In genomic region chr17:8108972-8109668, GRCh38 we compare ENCODE assay signal across 15 cellular contexts. TPM values are rescaled to one million over a fixed set of nuclear protein-coding genes. Genes with fewer than 3 reads are reported as not detected.
A peak's percentile ranks its signal among the peaks of the same experiment; 100 is the strongest.
DNase-seq lines count a peak whose midpoint lies in the region; ATAC-seq, FAIRE-seq and TF ChIP-seq lines count a peak whose summit lies in the region.
"Had no signal": no experiment of that assay in that cellular context is flagged by ENCODE, and none has a peak within 500 bp of the region (broad histone marks: within the 10 kb centered on the region; RNA-seq: fewer than 3 reads in every experiment).

No MANE protein-coding gene starts in this region.

- H3K27ac Mint-ChIP-seq in GM23338: no peak overlapping the region
- H3K27ac Mint-ChIP-seq in WTC11: no peak overlapping the region
- H3K27ac Mint-ChIP-seq in stimulated activated memory B cell treated with anti-CD40 and anti-IgM and Interleukin-4, amounts not matched to agents 10 μg/mL and 1 μg/mL and 100 μg/mL, for 72 hours: no peak overlapping the region

- peaks cover 20% of the 10 kb centered on the region for H3K4me1 Mint-ChIP-seq in GM23338
- peaks cover 4% of the 10 kb centered on the region; the same call in 1 of the 2 replicates for H3K4me1 Mint-ChIP-seq in WTC11
- peaks cover 9% of the 10 kb centered on the region for H3K4me1 Mint-ChIP-seq in stimulated activated memory B cell treated with anti-CD40 and anti-IgM and Interleukin-4, amounts not matched to agents 10 μg/mL and 1 μg/mL and 100 μg/mL, for 72 hours

- peaks cover 67% of the 10 kb centered on the region for H3K27me3 ChIP-seq in GM23338 (ENCODE audit: insufficient read depth)
- H3K27me3 ChIP-seq in HepG2 (ENCODE audit: control insufficient read depth in 1 of 2, insufficient read depth in 2 of 2, low read length in 2 of 2): peaks cover 11 to 62% of the 10 kb centered on the region in 2 experiments; a peak in 4 of 5 replicates
- H3K27me3 ChIP-seq: BE2C had no signal

- intact Hi-C loops in HepG2 (cut with micrococcal nuclease; ENCODE audit: unreplicated experiment): no loop called here

- no peaks in the 10 kb centered on the region for H3K79me2 ChIP-seq in GM23338 (replicated peaks; ENCODE audit: insufficient read depth)
- no peaks in the 10 kb centered on the region for H3K79me2 ChIP-seq in HepG2 (ENCODE audit: insufficient read depth, low read length)

- CTCF ChIA-PET in WTC11 (lab: Charles Lee) (interaction anchor here (0.5 to 12.6 kb wide), 22 partner anchors 10 to 705 kb away, joined by 3 to 134 read pairs (median 4); partner anchors contain the start of genes ALOXE3, BORCS6, PER1 and TMEM107), HepG2 (lab: Yijun Ruan, JAX; ENCODE audit: low intra/inter-chr PET ratio, low total read pairs) (interaction anchor here (1.8 to 2.5 kb wide), 2 partner anchors 15 to 49 kb away, joined by 11 to 14 read pairs; no protein-coding TSS in a partner anchor)

- no peaks in the 10 kb centered on the region for H3K9me2 ChIP-seq in GM23338 (ENCODE audit: insufficient read depth)

- peak overlapping the region; percentile 81; the same call in 1 of the 2 replicates for H3K4me3 ChIP-seq in GM23338
- no peak overlapping the region for H3K4me3 ChIP-seq in HepG2 (replicated peaks in 1 of 3; ENCODE audit: insufficient read depth in 1 of 3, low read depth in 2 of 3, low read length in 3 of 3)

- no peak for FAIRE-seq in HepG2 (lab: Jason Lieb, UNC)

- POLR2A ChIA-PET in WTC11 (lab: Charles Lee) (no interaction called here), HepG2 (lab: Yijun Ruan, JAX) (interaction anchor here (0.9 kb wide), 1 partner anchor 64 kb away, joined by 3 read pairs; no protein-coding TSS in a partner anchor)

- H3K4me2 ChIP-seq in GM23338: peak overlapping the region; percentile 96
- no peak overlapping the region for H3K4me2 ChIP-seq in HepG2 (ENCODE audit: low read depth, low read length)

- TF ChIP-seq CTCF in GM23338 (conservative IDR thresholded peaks at IDR 0.05; ENCODE audit: low read depth in 2 of 2): no peak
- no peak for TF ChIP-seq CTCF in WTC11 (IDR thresholded peaks at IDR 0.05)
- no peak for TF ChIP-seq CTCF in HepG2 (CRISPR knock-in tag; IDR thresholded peaks at IDR 0.05)

- TF ChIP-seq EP300 in HepG2 (IDR thresholded peaks at IDR 0.05; ENCODE audit: low read depth in 2 of 2, low read length in 2 of 2) (no peak), HepG2 (CRISPR knock-in tag; IDR thresholded peaks at IDR 0.05; ENCODE audit: borderline replicate concordance) (no peak)

- no peaks in the 10 kb centered on the region for H3F3A ChIP-seq in GM23338 (replicated peaks; ENCODE audit: low read depth)

- H3K4me3 Mint-ChIP-seq in GM23338 (peak overlapping the region; percentile 77), WTC11 (peak overlapping the region; percentile 58)
- peak overlapping the region; percentile 12 for H3K4me3 Mint-ChIP-seq in stimulated activated memory B cell treated with anti-CD40 and anti-IgM and Interleukin-4, amounts not matched to agents 10 μg/mL and 1 μg/mL and 100 μg/mL, for 72 hours

- TF ChIP-seq RAD21 in HepG2 (CRISPR knock-in tag; IDR thresholded peaks at IDR 0.05): no peak

- H3K27ac ChIP-seq in GM23338 (ENCODE audit: low read depth) (no peak overlapping the region), HepG2 (ENCODE audit: extremely low read length, insufficient read depth, low read length) (no peak overlapping the region)
- H3K27ac ChIP-seq: SK-N-MC had no signal

- WGBS in HepG2 (ENCODE audit: low lambda C conversion rate): 61% methylated on average over 23 of the region's 35 CpGs

- BruUV-seq in HepG2 (replicated peaks; lab: Mats Ljungman, UMichigan): no TSS peak

- in situ Hi-C loops in HepG2 (cut with HindIII; ENCODE audit: extremely low pct_ligation_motif_present, low pct_unique_long_range_greater_than_20kb): no loop called here

- H3K4me1 ChIP-seq in GM23338 (ENCODE audit: insufficient read depth): no peaks in the 10 kb centered on the region
- no peaks in the 10 kb centered on the region for H3K4me1 ChIP-seq in HepG2 (ENCODE audit: insufficient read depth, low read length)
- H3K4me1 ChIP-seq: BE2C had no signal

- H2AFZ ChIP-seq in GM23338 (peak overlapping the region; percentile 99), HepG2 (ENCODE audit: low read length) (no peak overlapping the region)

- peak; percentile 24 for DNase-seq in GM23338 (ENCODE audit: low spot score)
- peak; percentile 33 for DNase-seq in WTC11 (ENCODE audit: low spot score)
- peak; percentile 84 for DNase-seq in left kidney (ENCODE audit: low read depth, low spot score)
- no peak for DNase-seq in HepG2 (ENCODE audit: low spot score)
- DNase-seq: BE2C, DMS153, Karpas-422, MM.1S, NCI-H187, NCI-H446, NCI-H748 treated with DMSO at 0.1 percent for 48 hours had no signal

- H3K27me3 Mint-ChIP-seq in GM23338 (ENCODE audit: insufficient read depth, low read depth, poor library complexity): peaks cover 45% of the 10 kb centered on the region
- peaks cover 76% of the 10 kb centered on the region for H3K27me3 Mint-ChIP-seq in WTC11 (ENCODE audit: low read depth)
- H3K27me3 Mint-ChIP-seq in stimulated activated memory B cell treated with anti-CD40 and anti-IgM and Interleukin-4, amounts not matched to agents 10 μg/mL and 1 μg/mL and 100 μg/mL, for 72 hours: peaks cover 42% of the 10 kb centered on the region

- ATAC-seq in GM23338 (peak; percentile 22), WTC11 (peak; percentile 11; the same call in 1 of the 2 replicates), HepG2 (no peak; the same call in 2 of the 3 replicates), HG02759 (IDR thresholded peaks at IDR 0.05; ENCODE audit: unreplicated experiment) (no peak), GM21390 (IDR thresholded peaks at IDR 0.05; ENCODE audit: unreplicated experiment) (no peak)
- ATAC-seq in stimulated activated memory B cell treated with anti-CD40 and anti-IgM and Interleukin-4, amounts not matched to agents 10 μg/mL and 1 μg/mL and 100 μg/mL, for 72 hours: no peak

- no peak overlapping the region for H3K9ac ChIP-seq in HepG2 (ENCODE audit: insufficient read depth, low read depth, low read length)

- TF ChIP-seq POLR2A in HepG2 (IDR thresholded peaks at IDR 0.05; ENCODE audit: insufficient read depth in 1 of 2, low read depth in 2 of 2, low read length in 2 of 2): no peak

- no peaks in the 10 kb centered on the region for H3K36me3 Mint-ChIP-seq in GM23338 (ENCODE audit: low read depth)
- no peaks in the 10 kb centered on the region for H3K36me3 Mint-ChIP-seq in WTC11
- H3K36me3 Mint-ChIP-seq in stimulated activated memory B cell treated with anti-CD40 and anti-IgM and Interleukin-4, amounts not matched to agents 10 μg/mL and 1 μg/mL and 100 μg/mL, for 72 hours: no peaks in the 10 kb centered on the region

- H3K9me3 Mint-ChIP-seq in GM23338 (no peaks in the 10 kb centered on the region), WTC11 (no peaks in the 10 kb centered on the region)
- H3K9me3 Mint-ChIP-seq in stimulated activated memory B cell treated with anti-CD40 and anti-IgM and Interleukin-4, amounts not matched to agents 10 μg/mL and 1 μg/mL and 100 μg/mL, for 72 hours: no peaks in the 10 kb centered on the region

- H4K20me1 ChIP-seq in GM23338 (replicated peaks; ENCODE audit: insufficient read depth) (no peaks in the 10 kb centered on the region), HepG2 (ENCODE audit: insufficient read depth, low read length) (no peaks in the 10 kb centered on the region)

- no peaks in the 10 kb centered on the region for H3K9me3 ChIP-seq in HepG2 (ENCODE audit: low read length)
- H3K9me3 ChIP-seq: BE2C had no signal

- H3K36me3 ChIP-seq in GM23338 (ENCODE audit: insufficient read depth): no peaks in the 10 kb centered on the region
- H3K36me3 ChIP-seq in HepG2 (replicated peaks in 1 of 2; ENCODE audit: control insufficient read depth in 1 of 2, insufficient read depth in 2 of 2, low read length in 2 of 2): no peaks in the 10 kb centered on the region
- H3K36me3 ChIP-seq: BE2C had no signal

RNA-seq across cellular contexts. Expression of gene ALOXE3, which starts 9.2 kb away (rescaled TPM):
- total RNA-seq in GM23338 (2014; rRNA removed; shearing (Covaris generic)): 0.10 and 1.6 TPM in 2 replicates
- polyA plus RNA-seq in GM23338 (2016; fragmentation: Nextera tagmentation; extraction: Ambion mirVana) (0.27 TPM in 1 of 2 replicates, not detected in the other), HepG2 (2011; rRNA removed) (0.07 TPM in 1 of 2 replicates, not detected in the other)
- total RNA-seq in WTC11 (2021) (0.48 to 0.81 TPM (median 0.62 TPM) in 3 replicates), HepG2 (2016; rRNA removed; fragmentation: Illumina TruSeq; extraction: Trizol) (not detected in 2 replicates)
- total RNA-seq in HepG2 (2016; cell fraction: cytosol; rRNA removed; fragmentation: Illumina TruSeq; extraction: Trizol; ENCODE audit: low read depth): not detected in 2 replicates
- 0.02 TPM in 1 of 2 replicates, not detected in the other for total RNA-seq in HepG2 (2016; cell fraction: insoluble cytoplasmic fraction; rRNA removed; fragmentation: Illumina TruSeq; extraction: Trizol)
- not detected in 2 replicates for total RNA-seq in HepG2 (2016; cell fraction: membrane; rRNA removed; fragmentation: Illumina TruSeq; extraction: Trizol)
- not detected in 2 replicates for total RNA-seq in HepG2 (2016; cell fraction: nucleus; rRNA removed; fragmentation: Illumina TruSeq; extraction: Trizol)
- polyA plus RNA-seq in HepG2 (2011; cell fraction: cytosol; rRNA removed): 0.03 TPM in 1 of 2 replicates, not detected in the other
- 0.14 and 0.18 TPM in 2 replicates for polyA plus RNA-seq in HepG2 (2011; cell fraction: nucleus; rRNA removed)
- 0.08 TPM in 1 of 2 replicates, not detected in the other for polyA plus RNA-seq in HepG2 (2012)
- not detected in 2 replicates for polyA plus RNA-seq in HepG2 (2016; cell fraction: cytosol; fragmentation: Illumina TruSeq; extraction: Trizol; ENCODE audit: low read depth)
- polyA plus RNA-seq in HepG2 (2016; cell fraction: insoluble cytoplasmic fraction; fragmentation: Illumina TruSeq; extraction: Trizol; ENCODE audit: low read depth): not detected in 2 replicates
- polyA plus RNA-seq in HepG2 (2016; cell fraction: membrane; fragmentation: Illumina TruSeq; extraction: Trizol; ENCODE audit: low read depth): not detected in 2 replicates
- polyA plus RNA-seq in HepG2 (2016; cell fraction: nucleus; fragmentation: Illumina TruSeq; extraction: Trizol; ENCODE audit: insufficient read depth, low read depth): not detected in 2 replicates
- polyA minus RNA-seq in HepG2 (2011; rRNA and poly(A)+ RNA removed; ENCODE audit: low replicate concordance): 0.63 TPM in 1 of 2 replicates, not detected in the other
- not detected in 2 replicates for polyA minus RNA-seq in HepG2 (2011; cell fraction: cytosol; rRNA and poly(A)+ RNA removed)
- polyA minus RNA-seq in HepG2 (2011; cell fraction: nucleus; rRNA and poly(A)+ RNA removed): not detected in 2 replicates

RNA-seq across cellular contexts. Expression of gene HES7, which starts 14.8 kb away (rescaled TPM):
- total RNA-seq in GM23338 (2014; rRNA removed; shearing (Covaris generic)): 0.14 TPM in 1 of 2 replicates, not detected in the other
- polyA plus RNA-seq in GM23338 (2016; fragmentation: Nextera tagmentation; extraction: Ambion mirVana) (0.24 TPM in 1 of 2 replicates, not detected in the other), HepG2 (2011; rRNA removed) (not detected in 2 replicates)
- total RNA-seq in WTC11 (2021) (3.1 to 3.9 TPM (median 3.7 TPM) in 3 replicates), HepG2 (2016; rRNA removed; fragmentation: Illumina TruSeq; extraction: Trizol) (not detected in 2 replicates)
- not detected in 2 replicates for total RNA-seq in HepG2 (2016; cell fraction: cytosol; rRNA removed; fragmentation: Illumina TruSeq; extraction: Trizol; ENCODE audit: low read depth)
- not detected in 2 replicates for total RNA-seq in HepG2 (2016; cell fraction: insoluble cytoplasmic fraction; rRNA removed; fragmentation: Illumina TruSeq; extraction: Trizol)
- not detected in 2 replicates for total RNA-seq in HepG2 (2016; cell fraction: membrane; rRNA removed; fragmentation: Illumina TruSeq; extraction: Trizol)
- total RNA-seq in HepG2 (2016; cell fraction: nucleus; rRNA removed; fragmentation: Illumina TruSeq; extraction: Trizol): not detected in 2 replicates
- not detected in 2 replicates for polyA plus RNA-seq in HepG2 (2011; cell fraction: cytosol; rRNA removed)
- polyA plus RNA-seq in HepG2 (2011; cell fraction: nucleus; rRNA removed): 0.42 and 0.50 TPM in 2 replicates
- polyA plus RNA-seq in HepG2 (2012): 0.11 TPM in 1 of 2 replicates, not detected in the other
- polyA plus RNA-seq in HepG2 (2016; cell fraction: cytosol; fragmentation: Illumina TruSeq; extraction: Trizol; ENCODE audit: low read depth): not detected in 2 replicates
- polyA plus RNA-seq in HepG2 (2016; cell fraction: insoluble cytoplasmic fraction; fragmentation: Illumina TruSeq; extraction: Trizol; ENCODE audit: low read depth): not detected in 2 replicates
- polyA plus RNA-seq in HepG2 (2016; cell fraction: membrane; fragmentation: Illumina TruSeq; extraction: Trizol; ENCODE audit: low read depth): not detected in 2 replicates
- polyA plus RNA-seq in HepG2 (2016; cell fraction: nucleus; fragmentation: Illumina TruSeq; extraction: Trizol; ENCODE audit: insufficient read depth, low read depth): not detected in 2 replicates
- 3.9 TPM in 1 of 2 replicates, not detected in the other for polyA minus RNA-seq in HepG2 (2011; rRNA and poly(A)+ RNA removed; ENCODE audit: low replicate concordance)
- not detected in 2 replicates for polyA minus RNA-seq in HepG2 (2011; cell fraction: cytosol; rRNA and poly(A)+ RNA removed)
- polyA minus RNA-seq in HepG2 (2011; cell fraction: nucleus; rRNA and poly(A)+ RNA removed): not detected in 2 replicates

RNA-seq across cellular contexts. Expression of gene ALOX12B, which starts 21.6 kb away (rescaled TPM):
- total RNA-seq in GM23338 (2014; rRNA removed; shearing (Covaris generic)): 1.4 TPM in 1 of 2 replicates, not detected in the other
- 0.16 and 0.30 TPM in 2 replicates for polyA plus RNA-seq in GM23338 (2016; fragmentation: Nextera tagmentation; extraction: Ambion mirVana)
- 0.72 to 1.8 TPM (median 0.82 TPM) in 3 replicates for total RNA-seq in WTC11 (2021)
- total RNA-seq in HepG2 (2016; rRNA removed; fragmentation: Illumina TruSeq; extraction: Trizol): not detected in 2 replicates
- total RNA-seq in HepG2 (2016; cell fraction: cytosol; rRNA removed; fragmentation: Illumina TruSeq; extraction: Trizol; ENCODE audit: low read depth): not detected in 2 replicates
- total RNA-seq in HepG2 (2016; cell fraction: insoluble cytoplasmic fraction; rRNA removed; fragmentation: Illumina TruSeq; extraction: Trizol): not detected in 2 replicates
- 0.31 TPM in 1 of 2 replicates, not detected in the other for total RNA-seq in HepG2 (2016; cell fraction: membrane; rRNA removed; fragmentation: Illumina TruSeq; extraction: Trizol)
- not detected in 2 replicates for total RNA-seq in HepG2 (2016; cell fraction: nucleus; rRNA removed; fragmentation: Illumina TruSeq; extraction: Trizol)
- 0.13 TPM in 1 of 2 replicates, not detected in the other for polyA plus RNA-seq in HepG2 (2011; rRNA removed)
- 0.12 TPM in 1 of 2 replicates, not detected in the other for polyA plus RNA-seq in HepG2 (2011; cell fraction: cytosol; rRNA removed)
- not detected in 2 replicates for polyA plus RNA-seq in HepG2 (2011; cell fraction: nucleus; rRNA removed)
- polyA plus RNA-seq in HepG2 (2012): 0.21 TPM in 1 of 2 replicates, not detected in the other
- polyA plus RNA-seq in HepG2 (2016; cell fraction: cytosol; fragmentation: Illumina TruSeq; extraction: Trizol; ENCODE audit: low read depth): 0.15 and 0.32 TPM in 2 replicates
- polyA plus RNA-seq in HepG2 (2016; cell fraction: insoluble cytoplasmic fraction; fragmentation: Illumina TruSeq; extraction: Trizol; ENCODE audit: low read depth): 0.26 TPM in 1 of 2 replicates, not detected in the other
- polyA plus RNA-seq in HepG2 (2016; cell fraction: membrane; fragmentation: Illumina TruSeq; extraction: Trizol; ENCODE audit: low read depth): 0.18 and 0.27 TPM in 2 replicates
- not detected in 2 replicates for polyA plus RNA-seq in HepG2 (2016; cell fraction: nucleus; fragmentation: Illumina TruSeq; extraction: Trizol; ENCODE audit: insufficient read depth, low read depth)
- polyA minus RNA-seq in HepG2 (2011; rRNA and poly(A)+ RNA removed; ENCODE audit: low replicate concordance): 1.8 TPM in 1 of 2 replicates, not detected in the other
- polyA minus RNA-seq in HepG2 (2011; cell fraction: cytosol; rRNA and poly(A)+ RNA removed): not detected in 2 replicates
- not detected in 2 replicates for polyA minus RNA-seq in HepG2 (2011; cell fraction: nucleus; rRNA and poly(A)+ RNA removed)

RNA-seq across cellular contexts. Expression of gene PER1, which starts 43.1 kb away (rescaled TPM):
- 36.1 and 40.5 TPM in 2 replicates for total RNA-seq in GM23338 (2014; rRNA removed; shearing (Covaris generic))
- polyA plus RNA-seq in GM23338 (2016; fragmentation: Nextera tagmentation; extraction: Ambion mirVana) (12.2 and 12.4 TPM in 2 replicates), HepG2 (2011; rRNA removed) (3.6 and 5.2 TPM in 2 replicates)
- total RNA-seq in WTC11 (2021) (30.6 to 46.9 TPM (median 34.0 TPM) in 3 replicates), HepG2 (2016; rRNA removed; fragmentation: Illumina TruSeq; extraction: Trizol) (2.6 and 5.5 TPM in 2 replicates)
- 1.8 and 2.9 TPM in 2 replicates for total RNA-seq in HepG2 (2016; cell fraction: cytosol; rRNA removed; fragmentation: Illumina TruSeq; extraction: Trizol; ENCODE audit: low read depth)
- total RNA-seq in HepG2 (2016; cell fraction: insoluble cytoplasmic fraction; rRNA removed; fragmentation: Illumina TruSeq; extraction: Trizol): 3.2 and 5.8 TPM in 2 replicates
- total RNA-seq in HepG2 (2016; cell fraction: membrane; rRNA removed; fragmentation: Illumina TruSeq; extraction: Trizol): 1.4 and 1.9 TPM in 2 replicates
- 4.1 and 4.3 TPM in 2 replicates for total RNA-seq in HepG2 (2016; cell fraction: nucleus; rRNA removed; fragmentation: Illumina TruSeq; extraction: Trizol)
- 1.3 and 1.4 TPM in 2 replicates for polyA plus RNA-seq in HepG2 (2011; cell fraction: cytosol; rRNA removed)
- 32.0 and 32.6 TPM in 2 replicates for polyA plus RNA-seq in HepG2 (2011; cell fraction: nucleus; rRNA removed)
- 7.8 and 11.4 TPM in 2 replicates for polyA plus RNA-seq in HepG2 (2012)
- 0.38 and 0.70 TPM in 2 replicates for polyA plus RNA-seq in HepG2 (2016; cell fraction: cytosol; fragmentation: Illumina TruSeq; extraction: Trizol; ENCODE audit: low read depth)
- polyA plus RNA-seq in HepG2 (2016; cell fraction: insoluble cytoplasmic fraction; fragmentation: Illumina TruSeq; extraction: Trizol; ENCODE audit: low read depth): 2.2 and 3.6 TPM in 2 replicates
- polyA plus RNA-seq in HepG2 (2016; cell fraction: membrane; fragmentation: Illumina TruSeq; extraction: Trizol; ENCODE audit: low read depth): 0.49 and 0.90 TPM in 2 replicates
- 13.1 and 17.6 TPM in 2 replicates for polyA plus RNA-seq in HepG2 (2016; cell fraction: nucleus; fragmentation: Illumina TruSeq; extraction: Trizol; ENCODE audit: insufficient read depth, low read depth)
- polyA minus RNA-seq in HepG2 (2011; rRNA and poly(A)+ RNA removed; ENCODE audit: low replicate concordance): 11.1 and 12.7 TPM in 2 replicates
- 3.8 and 6.2 TPM in 2 replicates for polyA minus RNA-seq in HepG2 (2011; cell fraction: cytosol; rRNA and poly(A)+ RNA removed)
- 10.4 and 10.7 TPM in 2 replicates for polyA minus RNA-seq in HepG2 (2011; cell fraction: nucleus; rRNA and poly(A)+ RNA removed)

RNA-seq across cellular contexts. Expression of gene VAMP2, which starts 53.6 kb away (rescaled TPM):
- total RNA-seq in GM23338 (2014; rRNA removed; shearing (Covaris generic)): 6.9 and 9.8 TPM in 2 replicates
- polyA plus RNA-seq in GM23338 (2016; fragmentation: Nextera tagmentation; extraction: Ambion mirVana) (25.4 and 32.3 TPM in 2 replicates), HepG2 (2011; rRNA removed) (17.2 and 19.6 TPM in 2 replicates)
- total RNA-seq in WTC11 (2021) (24.1 to 27.4 TPM (median 24.3 TPM) in 3 replicates), HepG2 (2016; rRNA removed; fragmentation: Illumina TruSeq; extraction: Trizol) (2.0 and 3.9 TPM in 2 replicates)
- total RNA-seq in HepG2 (2016; cell fraction: cytosol; rRNA removed; fragmentation: Illumina TruSeq; extraction: Trizol; ENCODE audit: low read depth): 4.1 and 5.2 TPM in 2 replicates
- total RNA-seq in HepG2 (2016; cell fraction: insoluble cytoplasmic fraction; rRNA removed; fragmentation: Illumina TruSeq; extraction: Trizol): 1.9 and 3.4 TPM in 2 replicates
- total RNA-seq in HepG2 (2016; cell fraction: membrane; rRNA removed; fragmentation: Illumina TruSeq; extraction: Trizol): 3.2 and 3.4 TPM in 2 replicates
- total RNA-seq in HepG2 (2016; cell fraction: nucleus; rRNA removed; fragmentation: Illumina TruSeq; extraction: Trizol): 6.5 and 7.1 TPM in 2 replicates
- polyA plus RNA-seq in HepG2 (2011; cell fraction: cytosol; rRNA removed): 10.1 and 13.2 TPM in 2 replicates
- 40.7 and 63.7 TPM in 2 replicates for polyA plus RNA-seq in HepG2 (2011; cell fraction: nucleus; rRNA removed)
- polyA plus RNA-seq in HepG2 (2012): 29.0 and 34.1 TPM in 2 replicates
- 2.0 and 2.2 TPM in 2 replicates for polyA plus RNA-seq in HepG2 (2016; cell fraction: cytosol; fragmentation: Illumina TruSeq; extraction: Trizol; ENCODE audit: low read depth)
- 7.1 and 8.5 TPM in 2 replicates for polyA plus RNA-seq in HepG2 (2016; cell fraction: insoluble cytoplasmic fraction; fragmentation: Illumina TruSeq; extraction: Trizol; ENCODE audit: low read depth)
- 4.9 and 5.5 TPM in 2 replicates for polyA plus RNA-seq in HepG2 (2016; cell fraction: membrane; fragmentation: Illumina TruSeq; extraction: Trizol; ENCODE audit: low read depth)
- 35.4 and 36.0 TPM in 2 replicates for polyA plus RNA-seq in HepG2 (2016; cell fraction: nucleus; fragmentation: Illumina TruSeq; extraction: Trizol; ENCODE audit: insufficient read depth, low read depth)
- polyA minus RNA-seq in HepG2 (2011; rRNA and poly(A)+ RNA removed; ENCODE audit: low replicate concordance): 6.8 and 7.6 TPM in 2 replicates
- 3.4 and 6.6 TPM in 2 replicates for polyA minus RNA-seq in HepG2 (2011; cell fraction: cytosol; rRNA and poly(A)+ RNA removed)
- 10.8 and 14.9 TPM in 2 replicates for polyA minus RNA-seq in HepG2 (2011; cell fraction: nucleus; rRNA and poly(A)+ RNA removed)

Comparison
In these comparisons a context has a peak if more than half of its experiments do, and no peak if none do; other contexts are left out.
1. ATAC-seq: peak in GM23338 (single experiment) and WTC11 (single experiment); none in stimulated activated memory B cell treated with anti-CD40 and anti-IgM and Interleukin-4, amounts not matched to agents 10 μg/mL and 1 μg/mL and 100 μg/mL, for 72 hours (single experiment), HepG2 (single experiment), HG02759 (single experiment) and GM21390 (single experiment).
2. H3K4me3 Mint-ChIP-seq: peak in every context shown above with its lines; median percentile 77 in GM23338; 58 in WTC11; 12 in stimulated activated memory B cell treated with anti-CD40 and anti-IgM and Interleukin-4, amounts not matched to agents 10 μg/mL and 1 μg/mL and 100 μg/mL, for 72 hours.